ENCODE assay signal across 24 cellular contexts in genomic region chr2:202624133-202624532, GRCh38.
"Had no signal": no experiment of that assay in that cellular context is flagged by ENCODE, and none has a peak within 500 bp of the region (broad histone marks: within the 10 kb centered on the region; RNA-seq: fewer than 3 reads in every experiment).

No MANE protein-coding gene starts in this region.

- H3K36me3 Mint-ChIP-seq: activated CD4-positive, alpha-beta memory T cell treated with anti-CD3 and anti-CD28 coated beads for 36 hours; activated naive CD8-positive, alpha-beta T cell treated with anti-CD3 and anti-CD28 coated beads, Interleukin-2, amount 10 ng/mL, durations not matched to agents 7 days and 5 days; natural killer cell had no signal

- H3K4me1 Mint-ChIP-seq: activated naive CD8-positive, alpha-beta T cell treated with anti-CD3 and anti-CD28 coated beads, Interleukin-2, amount 10 ng/mL, durations not matched to agents 7 days and 5 days; central memory CD8-positive, alpha-beta T cell; endodermal cell; natural killer cell had no signal

- H3K9me3 Mint-ChIP-seq: activated CD4-positive, alpha-beta memory T cell treated with anti-CD3 and anti-CD28 coated beads for 36 hours; activated naive CD8-positive, alpha-beta T cell treated with anti-CD3 and anti-CD28 coated beads, Interleukin-2, amount 10 ng/mL, durations not matched to agents 7 days and 5 days; central memory CD8-positive, alpha-beta T cell; endodermal cell; natural killer cell had no signal

- DNase-seq: activated CD4-positive, alpha-beta memory T cell treated with anti-CD3 and anti-CD28 coated beads for 36 hours; activated CD4-positive, alpha-beta T cell treated with anti-CD3 and anti-CD28 coated beads for 48 hours; activated naive CD4-positive, alpha-beta T cell treated with Interleukin-2 at 50 U/mL for 16 hours; activated naive CD8-positive, alpha-beta T cell treated with anti-CD3 and anti-CD28 coated beads, Interleukin-2, amount 10 ng/mL, durations not matched to agents 7 days and 5 days; activated T-cell treated with anti-CD3 and anti-CD28 coated beads, Interleukin-2, amount 50 U/mL, for 48 hours; amniotic stem cell; endodermal cell; esophagus squamous epithelium; gastrocnemius medialis; head of caudate nucleus; left ventricle myocardium superior; mammary epithelial cell; midbrain; natural killer cell; retina; stimulated activated CD4-positive, alpha-beta T cell treated with anti-CD3 and anti-CD28 coated beads, Interleukin-4, amount 100 ng/mL, for 24 hours; stimulated activated naive CD4-positive, alpha-beta T cell treated with Interleukin-2 at 50 U/mL for 16 hours; T1000 had no signal

- H3K4me3 Mint-ChIP-seq: activated CD4-positive, alpha-beta memory T cell treated with anti-CD3 and anti-CD28 coated beads for 36 hours; activated naive CD8-positive, alpha-beta T cell treated with anti-CD3 and anti-CD28 coated beads, Interleukin-2, amount 10 ng/mL, durations not matched to agents 7 days and 5 days; central memory CD8-positive, alpha-beta T cell; endodermal cell; natural killer cell had no signal

- H3K9me3 ChIP-seq: breast epithelium, esophagus squamous epithelium, gastrocnemius medialis, spleen, thoracic aorta, upper lobe of left lung had no signal

- H3K4me1 ChIP-seq: breast epithelium, esophagus squamous epithelium, gastrocnemius medialis, upper lobe of left lung had no signal

- H3K27me3 Mint-ChIP-seq: activated CD4-positive, alpha-beta memory T cell treated with anti-CD3 and anti-CD28 coated beads for 36 hours; activated naive CD8-positive, alpha-beta T cell treated with anti-CD3 and anti-CD28 coated beads, Interleukin-2, amount 10 ng/mL, durations not matched to agents 7 days and 5 days; central memory CD8-positive, alpha-beta T cell; progenitor cell of endocrine pancreas had no signal

- H3K4me3 ChIP-seq: breast epithelium, esophagus squamous epithelium, gastrocnemius medialis, spleen, thoracic aorta, upper lobe of left lung had no signal

- H3K36me3 ChIP-seq: breast epithelium, esophagus squamous epithelium, gastrocnemius medialis, spleen, thoracic aorta, upper lobe of left lung had no signal

- H3K27me3 ChIP-seq: breast epithelium, esophagus squamous epithelium, gastrocnemius medialis, spleen, upper lobe of left lung had no signal

- H3K27ac Mint-ChIP-seq: activated CD4-positive, alpha-beta memory T cell treated with anti-CD3 and anti-CD28 coated beads for 36 hours; activated naive CD8-positive, alpha-beta T cell treated with anti-CD3 and anti-CD28 coated beads, Interleukin-2, amount 10 ng/mL, durations not matched to agents 7 days and 5 days; endodermal cell; natural killer cell; progenitor cell of endocrine pancreas had no signal

- H3K27ac ChIP-seq: breast epithelium, esophagus squamous epithelium, gastrocnemius medialis, thoracic aorta, upper lobe of left lung had no signal
